In genomic region chr3:121654493-121655385, GRCh38 we compare ENCODE assay signal across 12 cellular contexts. TPM values are rescaled to one million over a fixed set of nuclear protein-coding genes. Genes with fewer than 3 reads are reported as not detected.
DNase-seq lines count a peak whose midpoint lies in the region; ATAC-seq and TF ChIP-seq lines count a peak whose summit lies in the region.
"Had no signal": no experiment of that assay in that cellular context is flagged by ENCODE, and none has a peak within 500 bp of the region (broad histone marks: within the 10 kb centered on the region; RNA-seq: fewer than 3 reads in every experiment).

No MANE protein-coding gene starts in this region.

- peaks cover 10% of the 10 kb centered on the region for H3K36me3 Mint-ChIP-seq in T-helper 17 cell (ENCODE audit: low read depth)

- no peak for DNase-seq in T-helper 17 cell
- no peak for DNase-seq in NK-92 treated with Interleukin-12 subunit alpha and Interleukin-12 subunit beta, amount 100 ng/mL, for 24 hours (lab: John Stamatoyannopoulos, UW)
- DNase-seq: BE2C, NCI-H2081 treated with DMSO at 0.1 percent for 48 hours had no signal

- peaks cover 55% of the 10 kb centered on the region for H3K4me1 Mint-ChIP-seq in T-helper 17 cell

- H3K4me3 Mint-ChIP-seq in T-helper 17 cell = peak overlapping the region; percentile 13

- no peaks in the 10 kb centered on the region for H3K27me3 Mint-ChIP-seq in T-helper 17 cell

- peak; percentile 70 for ATAC-seq in GM18867 (IDR thresholded peaks at IDR 0.05; ENCODE audit: unreplicated experiment)
- ATAC-seq in HG02798 (IDR thresholded peaks at IDR 0.05; ENCODE audit: poor library complexity, unreplicated experiment) = peak; percentile 67
- peak; percentile 87 for ATAC-seq in T-helper 17 cell
- no peak for ATAC-seq in HG03159 (IDR thresholded peaks at IDR 0.05; ENCODE audit: unreplicated experiment)
- ATAC-seq in SK-N-SH treated with all-trans-retinoic acid at 6 μM for 48 hours = no peak
- ATAC-seq in HG02970 (IDR thresholded peaks at IDR 0.05; ENCODE audit: low FRiP score, unreplicated experiment) = no peak
- ATAC-seq: HCT116 had no signal

- H3K4me3 ChIP-seq in BLaER1 = no peak overlapping the region
- H3K4me3 ChIP-seq: ascending aorta had no signal

- H3K9me3 ChIP-seq in BLaER1 (peaks cover 9% of the 10 kb centered on the region), T-helper 17 cell (ENCODE audit: control insufficient read depth, low read length, poor library complexity, severe bottlenecking) (no peaks in the 10 kb centered on the region)
- H3K9me3 ChIP-seq: BE2C had no signal

- H3K36me3 ChIP-seq in BLaER1 = peaks cover 80% of the 10 kb centered on the region
- H3K36me3 ChIP-seq: ascending aorta, BE2C had no signal

- H3K27ac ChIP-seq in BLaER1 = no peak overlapping the region
- H3K27ac ChIP-seq: ascending aorta had no signal

- H3K4me1 ChIP-seq in BLaER1 = peaks cover 25% of the 10 kb centered on the region
- H3K4me1 ChIP-seq: ascending aorta, BE2C had no signal

- no peak overlapping the region for H3K9ac ChIP-seq in BLaER1

- H3K4me2 ChIP-seq in BLaER1 = peak overlapping the region; percentile 32

- H3K27me3 ChIP-seq in BLaER1 = no peaks in the 10 kb centered on the region
- H3K27me3 ChIP-seq: ascending aorta, BE2C had no signal

- no peaks in the 10 kb centered on the region for H4K20me1 ChIP-seq in BLaER1

- peak overlapping the region; percentile 99 for H3K27ac Mint-ChIP-seq in T-helper 17 cell

TF ChIP-seq in SK-N-SH treated with all-trans-retinoic acid at 6 μM for 48 hours, 23 proteins besides CTCF, POLR2A, EP300 and RAD21:
- no peak for TF ChIP-seq BACH2 (CRISPR knock-in tag; IDR thresholded peaks at IDR 0.05; ENCODE audit: borderline replicate concordance)
- TF ChIP-seq ZNF565 (CRISPR knock-in tag; conservative IDR thresholded peaks at IDR 0.05; ENCODE audit: low read depth) = no peak
- no peak for TF ChIP-seq CSRNP3 (CRISPR knock-in tag; IDR thresholded peaks at IDR 0.05)
TF ChIP-seq in SK-N-SH treated with all-trans-retinoic acid at 6 μM for 48 hours: peak in this region for 0.

RNA-seq across cellular contexts. Expression of gene HCLS1, which starts 6.0 kb away (rescaled TPM):
- 100 to 1,000 TPM; 277 to 292 TPM for total RNA-seq in T-helper 17 cell

Comparison
In these comparisons a context has a peak if more than half of its experiments do, and no peak if none do; other contexts are left out.
1. ATAC-seq: peak in GM18867 (single experiment), HG02798 (single experiment) and T-helper 17 cell (single experiment); none in HG03159 (single experiment), SK-N-SH treated with all-trans-retinoic acid at 6 μM for 48 hours (single experiment) and HG02970 (single experiment).